ENCODE assay signal across 8 cellular contexts in the genomic region with DNA sequence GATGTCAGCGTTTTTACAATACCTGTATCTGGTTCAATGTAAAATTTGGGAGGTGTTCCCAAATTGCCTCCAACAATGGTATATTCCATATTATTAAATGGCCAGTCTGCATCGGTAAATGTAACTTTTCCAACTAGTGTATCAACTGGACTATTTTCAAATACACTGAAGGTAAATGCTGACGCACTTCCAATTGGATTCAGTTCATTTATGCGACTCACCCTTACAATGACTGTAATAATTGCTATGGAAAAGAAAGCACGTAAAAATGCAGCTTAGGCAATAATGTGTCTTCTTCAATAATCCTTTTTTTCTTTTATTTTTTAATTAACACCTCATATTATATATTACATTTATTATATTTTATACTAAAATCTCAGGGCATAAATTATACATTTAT.
"Had no signal": no experiment of that assay in that cellular context is flagged by ENCODE, and none has a peak within 500 bp of the region (broad histone marks: within the 10 kb centered on the region; RNA-seq: fewer than 3 reads in every experiment).

No MANE protein-coding gene starts in this region.

- FAIRE-seq: H1, HepG2 had no signal

- H3K27ac ChIP-seq: HL-60 had no signal

- H3K27ac Mint-ChIP-seq: GM23338, H9, IgD-negative memory B cell had no signal

- H3K36me3 Mint-ChIP-seq: IgD-negative memory B cell had no signal

- H2AFZ ChIP-seq: GM23338 had no signal

- H3K4me3 Mint-ChIP-seq: GM23338, H9, IgD-negative memory B cell had no signal

- H3K4me3 ChIP-seq: GM23338 had no signal

- H3K4me2 ChIP-seq: GM23338 had no signal

- H3K27me3 Mint-ChIP-seq: IgD-negative memory B cell had no signal

- H3K4me1 Mint-ChIP-seq: GM23338, IgD-negative memory B cell had no signal

- ATAC-seq: GM23338, HepG2 had no signal

- H3K9me3 Mint-ChIP-seq: GM23338, H9 had no signal

- DNase-seq: H9, HCEC 1CT, KBM-7 had no signal
